Comparison of ENCODE assay signal across 9 cellular contexts in the genomic region with DNA sequence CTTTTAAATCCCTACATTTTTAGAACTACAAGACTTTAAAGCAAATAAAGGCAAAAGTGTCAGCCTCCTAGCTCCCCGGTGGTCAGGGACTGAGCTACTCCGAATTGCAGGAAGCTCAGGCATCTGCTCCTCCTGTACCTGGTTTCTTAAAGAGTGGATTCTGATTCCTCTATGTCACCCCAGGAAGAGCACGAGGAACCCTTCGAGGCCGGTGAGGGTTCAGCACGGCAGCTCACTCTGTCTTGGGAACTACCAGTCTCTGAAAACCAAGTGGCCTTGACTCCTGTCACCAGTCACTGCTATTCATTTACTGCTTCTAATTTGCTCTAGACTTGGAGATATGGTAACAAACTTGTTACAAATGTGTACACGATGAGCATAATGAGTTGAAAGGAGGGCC. TPM values are rescaled to one million over a fixed set of nuclear protein-coding genes. Genes with fewer than 3 reads are reported as not detected.
A peak's percentile ranks its signal among the peaks of the same experiment; 100 is the strongest.
DNase-seq lines count a peak whose midpoint lies in the region; ATAC-seq and TF ChIP-seq lines count a peak whose summit lies in the region.
"Had no signal": no experiment of that assay in that cellular context is flagged by ENCODE, and none has a peak within 500 bp of the region (broad histone marks: within the 10 kb centered on the region; RNA-seq: fewer than 3 reads in every experiment).

No MANE protein-coding gene starts in this region.

- H3K27ac ChIP-seq in BLaER1 (no peak overlapping the region; the same call in 1 of the 2 replicates), SJSA1 (peak overlapping the region; percentile 84), parathyroid adenoma (peak overlapping the region; percentile 68)

- H3K36me3 ChIP-seq in BLaER1 (no peaks in the 10 kb centered on the region), SJSA1 (peaks cover 14% of the 10 kb centered on the region), parathyroid adenoma (ENCODE audit: control insufficient read depth, insufficient read depth, low read length) (no peaks in the 10 kb centered on the region)

- no peak overlapping the region for H2AFZ ChIP-seq in parathyroid adenoma

- H3K9me3 ChIP-seq in BLaER1 (no peaks in the 10 kb centered on the region), SJSA1 (replicated peaks) (no peaks in the 10 kb centered on the region), parathyroid adenoma (ENCODE audit: control insufficient read depth, low read length) (no peaks in the 10 kb centered on the region)

- H3K27me3 ChIP-seq in BLaER1 = no peaks in the 10 kb centered on the region
- no peaks in the 10 kb centered on the region for H3K27me3 ChIP-seq in SJSA1 (replicated peaks)
- H3K27me3 ChIP-seq in parathyroid adenoma (ENCODE audit: control insufficient read depth, insufficient read depth, low read length) = no peaks in the 10 kb centered on the region

- H4K20me1 ChIP-seq in BLaER1 = peaks cover 71% of the 10 kb centered on the region

- peak overlapping the region; percentile 85 for H3K4me2 ChIP-seq in BLaER1
- no peak overlapping the region for H3K4me2 ChIP-seq in parathyroid adenoma (ENCODE audit: low read length)

- H3K4me3 ChIP-seq in BLaER1 (no peak overlapping the region), SJSA1 (no peak overlapping the region), fibroblast of villous mesenchyme (ENCODE audit: low read depth, low read length) (peak overlapping the region; percentile 7), parathyroid adenoma (ENCODE audit: low read depth, low read length) (no peak overlapping the region)

- H3K4me1 ChIP-seq in BLaER1 (peaks cover 81% of the 10 kb centered on the region), SJSA1 (replicated peaks) (peaks cover 51% of the 10 kb centered on the region), parathyroid adenoma (no peaks in the 10 kb centered on the region)

- DNase-seq in SJSA1 (ENCODE audit: low read depth in 1 of 2, low spot score in 2 of 2) = no peak
- no peak for DNase-seq in fibroblast of villous mesenchyme (ENCODE audit: low read depth)
- no peak for DNase-seq in NCI-H2227 (lab: John Stamatoyannopoulos, UW; ENCODE audit: unreplicated experiment)
- DNase-seq in activated CD4-positive, CD25-positive, alpha-beta regulatory T cell treated with anti-CD3 and anti-CD28 coated beads, Interleukin-2, amount 50 U/mL, for 72 hours = no peak
- no peak for DNase-seq in activated T-cell treated with anti-CD3 and anti-CD28 coated beads, Interleukin-2, amount 50 U/mL, for 1 hour
- DNase-seq: activated naive CD8-positive, alpha-beta T cell treated with anti-CD3 and anti-CD28 coated beads, Interleukin-2, amount 10 ng/mL, durations not matched to agents 7 days and 5 days had no signal

- H3K9ac ChIP-seq in BLaER1 (peak overlapping the region; percentile 90), parathyroid adenoma (no peak overlapping the region)

- no peak for TF ChIP-seq CTCF in fibroblast of villous mesenchyme (IDR thresholded peaks at IDR 0.05; ENCODE audit: insufficient read depth, low read depth, low read length)
- no peak for TF ChIP-seq CTCF in parathyroid adenoma (IDR thresholded peaks at IDR 0.05)

- ATAC-seq in HG03280 (IDR thresholded peaks at IDR 0.05; ENCODE audit: unreplicated experiment) = no peak

- H3K79me2 ChIP-seq in parathyroid adenoma = peaks cover 15% of the 10 kb centered on the region

RNA-seq across cellular contexts. Expression of a gene that starts 2.3 kb away (rescaled TPM):
- total RNA-seq in SJSA1 (2014; rRNA removed; shearing (Covaris generic)) = 4.6 and 5.8 TPM in 2 replicates
- 4.3 and 4.5 TPM in 2 replicates for total RNA-seq in fibroblast of villous mesenchyme

RNA-seq across cellular contexts. Expression of a gene that starts 34.2 kb away (rescaled TPM):
- 6.9 and 12.7 TPM in 2 replicates for total RNA-seq in SJSA1 (2014; rRNA removed; shearing (Covaris generic))
- total RNA-seq in fibroblast of villous mesenchyme = 7.8 and 8.4 TPM in 2 replicates

RNA-seq across cellular contexts. Expression of a gene that starts 46.3 kb away (rescaled TPM):
- total RNA-seq in SJSA1 (2014; rRNA removed; shearing (Covaris generic)) = 13.8 and 31.7 TPM in 2 replicates
- total RNA-seq in fibroblast of villous mesenchyme = 2.2 and 6.1 TPM in 2 replicates
